ENCODE assay signal across 10 cellular contexts in the genomic region with DNA sequence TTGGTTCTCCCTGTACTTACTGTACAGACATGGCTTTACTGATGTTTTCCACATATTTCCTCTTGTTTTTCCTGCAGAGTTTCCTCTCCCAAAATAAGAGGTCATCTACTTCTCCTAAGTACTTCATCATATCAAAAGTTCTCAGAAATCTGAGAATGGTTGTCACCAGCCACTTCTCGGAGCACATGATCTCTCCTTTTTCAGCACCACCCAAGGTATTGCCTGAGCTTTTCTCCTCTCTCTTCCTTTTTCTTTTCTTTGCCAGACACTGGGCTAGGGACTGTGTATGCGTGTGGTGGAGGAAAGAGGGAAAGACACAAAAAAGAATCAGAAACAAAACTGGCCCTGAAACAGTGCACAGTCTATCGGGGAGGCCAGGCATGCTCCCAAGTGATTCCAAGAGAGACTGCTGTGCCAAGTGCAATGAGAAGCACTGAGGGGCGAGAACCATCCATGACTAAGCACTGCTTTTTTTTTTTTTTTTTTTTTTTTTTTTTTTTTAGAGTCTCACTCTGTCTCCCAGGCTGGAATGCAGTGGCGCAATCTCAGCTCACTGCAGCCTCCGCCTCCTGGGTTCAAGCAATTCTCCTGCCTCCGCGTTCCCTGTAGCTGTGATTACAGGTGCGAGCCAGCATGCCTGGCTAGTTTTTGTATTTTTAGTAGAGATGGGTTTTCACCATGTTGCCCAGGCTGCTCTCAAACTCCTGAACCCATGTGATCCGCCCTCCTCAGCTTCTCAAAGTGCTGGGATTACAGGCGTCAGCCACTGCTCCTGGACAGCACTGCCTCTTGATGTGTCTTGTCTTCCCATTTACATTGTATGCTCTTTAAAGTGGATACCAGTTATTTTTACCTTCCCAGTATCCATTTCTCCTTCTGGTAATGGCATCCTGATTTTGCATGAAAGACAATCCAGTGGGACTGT.
DNase-seq lines count a peak whose midpoint lies in the region; TF ChIP-seq lines count a peak whose summit lies in the region.
"Had no signal": no experiment of that assay in that cellular context is flagged by ENCODE, and none has a peak within 500 bp of the region (broad histone marks: within the 10 kb centered on the region; RNA-seq: fewer than 3 reads in every experiment).

No MANE protein-coding gene starts in this region.

- H3K9ac ChIP-seq in GM23248 (0 out of 2 replicates have a peak overlapping the region, but pooled peaks have one; percentile 12), skeletal muscle satellite cell (ENCODE audit: low read depth, low read length) (peak overlapping the region; percentile 44)

- peak overlapping the region; percentile 61 for H3K4me2 ChIP-seq in GM23248 (ENCODE audit: unreplicated experiment)
- peak overlapping the region; percentile 55 for H3K4me2 ChIP-seq in skeletal muscle satellite cell (ENCODE audit: low read length)

- peaks cover 17% of the 10 kb centered on the region for H3F3A ChIP-seq in GM23248 (ENCODE audit: insufficient read depth)

- H3K27ac ChIP-seq in GM23248 (peak overlapping the region; percentile 42), right atrium auricular region (peak overlapping the region; percentile 36 to 73)

- H3K9me3 ChIP-seq in GM23248 (ENCODE audit: low read depth): no peaks in the 10 kb centered on the region
- H3K9me3 ChIP-seq in right atrium auricular region: no peaks in the 10 kb centered on the region
- no peaks in the 10 kb centered on the region for H3K9me3 ChIP-seq in skeletal muscle satellite cell (replicated peaks; ENCODE audit: low read length)

- WGBS in GM23248 (ENCODE audit: low coverage in 1 of 2, low lambda C conversion rate in 2 of 2, missing lambda C conversion rate in 2 of 2), 2 experiments: 13 to 21% methylated on average over 11 of the region's 11 CpGs

- no peaks in the 10 kb centered on the region for H4K20me1 ChIP-seq in GM23248 (ENCODE audit: insufficient read depth)

- no peak for TF ChIP-seq CTCF in right atrium auricular region (IDR thresholded peaks at IDR 0.05)

- H3K36me3 ChIP-seq in GM23248 (ENCODE audit: low read depth) (no peaks in the 10 kb centered on the region), right atrium auricular region (no peaks in the 10 kb centered on the region), skeletal muscle satellite cell (ENCODE audit: insufficient read depth, low read length) (no peaks in the 10 kb centered on the region)

- H2AFZ ChIP-seq in GM23248: 0 out of 2 replicates have a peak overlapping the region, but pooled peaks have one; percentile 22

- no peaks in the 10 kb centered on the region for H3K9me2 ChIP-seq in GM23248 (ENCODE audit: insufficient read depth)

- H3K27me3 ChIP-seq in GM23248 (replicated peaks; ENCODE audit: insufficient read depth): no peaks in the 10 kb centered on the region
- H3K27me3 ChIP-seq in right atrium auricular region: no peaks in the 10 kb centered on the region
- no peaks in the 10 kb centered on the region for H3K27me3 ChIP-seq in skeletal muscle satellite cell (ENCODE audit: control insufficient read depth, insufficient read depth, low read length)

- H3K4me3 ChIP-seq in GM23248 (peak overlapping the region; percentile 32), right atrium auricular region (no peak overlapping the region), skeletal muscle satellite cell (ENCODE audit: low read length) (peak overlapping the region; percentile 18)

- peak; percentile 90 for DNase-seq in GM23248
- DNase-seq in astrocyte of the hippocampus (ENCODE audit: low read depth, low spot score): peak; percentile 84
- DNase-seq in right atrium auricular region (ENCODE audit: low spot score): peak; percentile 66
- no peak for DNase-seq in activated naive CD4-positive, alpha-beta T cell (lab: John Stamatoyannopoulos, UW)
- DNase-seq in NCI-H345 treated with DMSO at 0.1 percent for 48 hours (lab: John Stamatoyannopoulos, UW; ENCODE audit: unreplicated experiment): no peak
- no peak for DNase-seq in NCI-H1092 treated with DMSO at 0.1 percent for 48 hours (lab: John Stamatoyannopoulos, UW)
- no peak for DNase-seq in midbrain (lab: John Stamatoyannopoulos, UW)
- DNase-seq: DND-41, NCI-H345 had no signal

- H3K4me1 ChIP-seq in GM23248 (ENCODE audit: insufficient read depth): peaks cover 24% of the 10 kb centered on the region
- peaks cover 0 to 18% of the 10 kb centered on the region in 2 donors for H3K4me1 ChIP-seq in right atrium auricular region
- H3K4me1 ChIP-seq in skeletal muscle satellite cell (ENCODE audit: control insufficient read depth, insufficient read depth, low read length): peaks cover 23% of the 10 kb centered on the region

- in situ Hi-C loops in GM23248 (cut with MboI): no loop called here

- H3K79me2 ChIP-seq in GM23248 (ENCODE audit: insufficient read depth): no peaks in the 10 kb centered on the region

Comparison
In these comparisons a context has a peak if more than half of its experiments do, and no peak if none do; other contexts are left out.
1. DNase-seq: peak in GM23248 (single experiment), astrocyte of the hippocampus (single experiment) and right atrium auricular region (single experiment); none in activated naive CD4-positive, alpha-beta T cell (0 of 4), NCI-H345 treated with DMSO at 0.1 percent for 48 hours (single experiment), NCI-H1092 treated with DMSO at 0.1 percent for 48 hours (single experiment) and midbrain (single experiment).
2. H3K4me3 ChIP-seq: peak in GM23248 (single experiment) and skeletal muscle satellite cell (single experiment); none in right atrium auricular region (0 of 2).